In the genomic region with DNA sequence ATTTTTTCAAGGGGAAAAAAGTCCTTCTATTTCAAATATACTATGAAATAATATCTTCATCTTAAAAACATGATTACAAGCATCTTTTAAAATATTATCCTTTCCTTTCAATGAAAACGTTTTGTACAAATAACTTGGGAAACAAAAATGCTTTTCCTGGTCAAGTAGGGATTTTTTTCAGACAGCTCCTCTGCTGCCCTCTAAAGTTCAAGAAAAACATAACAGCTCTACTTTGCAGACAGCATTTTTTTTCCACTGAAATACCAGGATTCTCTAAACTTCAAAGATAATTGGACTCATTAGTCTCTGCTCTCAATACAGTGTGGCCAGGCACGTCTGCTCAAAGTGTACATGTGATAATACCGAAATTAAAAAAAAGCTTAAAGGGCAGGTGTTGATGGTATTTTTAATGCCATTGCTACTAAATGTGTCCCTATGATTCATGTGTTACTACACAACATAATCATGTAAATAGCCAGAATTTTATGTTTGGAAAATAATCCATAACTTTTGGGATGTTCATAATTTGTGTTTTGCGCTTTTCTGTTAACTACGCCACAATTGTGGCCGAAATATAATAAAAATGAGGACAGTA, we compare ENCODE assay signal across 9 cellular contexts.
DNase-seq lines count a peak whose midpoint lies in the region; ATAC-seq and TF ChIP-seq lines count a peak whose summit lies in the region.
"Had no signal": no experiment of that assay in that cellular context is flagged by ENCODE, and none has a peak within 500 bp of the region (broad histone marks: within the 10 kb centered on the region; RNA-seq: fewer than 3 reads in every experiment).

No MANE protein-coding gene starts in this region.

- H3K9me3 Mint-ChIP-seq in chondrocyte (ENCODE audit: low read depth) (no peaks in the 10 kb centered on the region), neural progenitor cell (no peaks in the 10 kb centered on the region)
- H3K9me3 Mint-ChIP-seq in natural killer cell treated with Interleukin-12 subunit alpha and Interleukin-12 subunit beta and Interleukin-15 and Interleukin-18, amount 100 ng/mL, for 72 hours = peaks cover 7% of the 10 kb centered on the region

- H3K79me2 ChIP-seq in neural progenitor cell (ENCODE audit: low read depth) = no peaks in the 10 kb centered on the region

- H3K36me3 ChIP-seq in neural progenitor cell = no peaks in the 10 kb centered on the region

- H3K9me3 ChIP-seq in neural progenitor cell (ENCODE audit: low read depth) = no peaks in the 10 kb centered on the region

- ATAC-seq in natural killer cell treated with Interleukin-12 subunit alpha and Interleukin-12 subunit beta and Interleukin-15 and Interleukin-18, amount 100 ng/mL, for 72 hours = no peak
- no peak for ATAC-seq in HG02623 (IDR thresholded peaks at IDR 0.05; ENCODE audit: unreplicated experiment)

- H2AFZ ChIP-seq in neural progenitor cell (replicated peaks) = no peak overlapping the region

- H3K4me1 ChIP-seq in neural progenitor cell = peaks cover 14% of the 10 kb centered on the region

- peak overlapping the region; percentile 45 for H3K4me2 ChIP-seq in neural progenitor cell

- no peak overlapping the region for H3K27ac Mint-ChIP-seq in chondrocyte (ENCODE audit: unreplicated experiment)
- no peak overlapping the region for H3K27ac Mint-ChIP-seq in neural progenitor cell
- no peak overlapping the region for H3K27ac Mint-ChIP-seq in natural killer cell treated with Interleukin-12 subunit alpha and Interleukin-12 subunit beta and Interleukin-15 and Interleukin-18, amount 100 ng/mL, for 72 hours

- H3K4me3 ChIP-seq in neural progenitor cell = no peak overlapping the region
- H3K4me3 ChIP-seq: skin epidermis had no signal

- no peaks in the 10 kb centered on the region for H4K20me1 ChIP-seq in neural progenitor cell (ENCODE audit: low read depth)

- H3K4me1 Mint-ChIP-seq in chondrocyte (ENCODE audit: low read depth) = no peaks in the 10 kb centered on the region
- peaks cover 17% of the 10 kb centered on the region for H3K4me1 Mint-ChIP-seq in neural progenitor cell
- H3K4me1 Mint-ChIP-seq in natural killer cell treated with Interleukin-12 subunit alpha and Interleukin-12 subunit beta and Interleukin-15 and Interleukin-18, amount 100 ng/mL, for 72 hours (ENCODE audit: low read depth in 2 of 2) = no peaks in the 10 kb centered on the region

- H3K36me3 Mint-ChIP-seq in chondrocyte (ENCODE audit: low read depth) (no peaks in the 10 kb centered on the region), neural progenitor cell (no peaks in the 10 kb centered on the region)
- no peaks in the 10 kb centered on the region for H3K36me3 Mint-ChIP-seq in natural killer cell treated with Interleukin-12 subunit alpha and Interleukin-12 subunit beta and Interleukin-15 and Interleukin-18, amount 100 ng/mL, for 72 hours

- DNase-seq in GM10266 (ENCODE audit: extremely low spot score) (peak; percentile 5), MV-4-11 (lab: John Stamatoyannopoulos, UW) (peak; percentile 2), chondrocyte (ENCODE audit: low spot score) (no peak), neural progenitor cell (ENCODE audit: low spot score) (peak; percentile 31), NOMO-1 (lab: John Stamatoyannopoulos, UW; ENCODE audit: unreplicated experiment in 2 of 2) (no peak)
- no peak for DNase-seq in natural killer cell treated with Interleukin-12 subunit alpha and Interleukin-12 subunit beta and Interleukin-15 and Interleukin-18, amount 100 ng/mL, for 72 hours (ENCODE audit: low spot score)
- DNase-seq in activated CD4-positive, alpha-beta T cell treated with anti-CD3 and anti-CD28 coated beads for 1 hour = no peak

- no peak overlapping the region for H3K9ac ChIP-seq in neural progenitor cell

- peaks cover 2% of the 10 kb centered on the region for H3K27me3 Mint-ChIP-seq in chondrocyte (ENCODE audit: low read depth)
- no peaks in the 10 kb centered on the region for H3K27me3 Mint-ChIP-seq in neural progenitor cell (ENCODE audit: insufficient read depth, low read depth)
- H3K27me3 Mint-ChIP-seq in natural killer cell treated with Interleukin-12 subunit alpha and Interleukin-12 subunit beta and Interleukin-15 and Interleukin-18, amount 100 ng/mL, for 72 hours = peaks cover 2 to 5% of the 10 kb centered on the region in 2 donors

- no peaks in the 10 kb centered on the region for H3K27me3 ChIP-seq in neural progenitor cell

- H3K27ac ChIP-seq in neural progenitor cell = no peak overlapping the region
- H3K27ac ChIP-seq: skin epidermis had no signal

- H3F3A ChIP-seq in neural progenitor cell (ENCODE audit: low read depth) = no peaks in the 10 kb centered on the region

- H3K4me3 Mint-ChIP-seq in chondrocyte (ENCODE audit: unreplicated experiment) (no peak overlapping the region), neural progenitor cell (no peak overlapping the region)
- H3K4me3 Mint-ChIP-seq in natural killer cell treated with Interleukin-12 subunit alpha and Interleukin-12 subunit beta and Interleukin-15 and Interleukin-18, amount 100 ng/mL, for 72 hours = no peak overlapping the region

- peak; percentile 42 for TF ChIP-seq CTCF in GM10266 (IDR thresholded peaks at IDR 0.05; ENCODE audit: control insufficient read depth, insufficient read depth, low read depth, missing control alignments)
- TF ChIP-seq CTCF in chondrocyte (IDR thresholded peaks at IDR 0.05) = peak; percentile 83
- TF ChIP-seq CTCF in neural progenitor cell (IDR thresholded peaks at IDR 0.05) = peak; percentile 76

Comparison
In these comparisons a context has a peak if more than half of its experiments do, and no peak if none do; other contexts are left out.
1. DNase-seq: peak in GM10266 (single experiment), MV-4-11 (single experiment) and neural progenitor cell (single experiment); none in chondrocyte (single experiment), natural killer cell treated with Interleukin-12 subunit alpha and Interleukin-12 subunit beta and Interleukin-15 and Interleukin-18, amount 100 ng/mL, for 72 hours (single experiment), NOMO-1 (0 of 2) and activated CD4-positive, alpha-beta T cell treated with anti-CD3 and anti-CD28 coated beads for 1 hour (single experiment).
2. Peak in every context shown above with its lines, with median percentiles within 50 percentile points of each other: CTCF ChIP-seq.